In genomic region chr12:6942331-6942665, GRCh38 we compare ENCODE assay signal across 8 cellular contexts. TPM values are rescaled to one million over a fixed set of nuclear protein-coding genes. Genes with fewer than 3 reads are reported as not detected.
DNase-seq lines count a peak whose midpoint lies in the region; ATAC-seq and TF ChIP-seq lines count a peak whose summit lies in the region.
"Had no signal": no experiment of that assay in that cellular context is flagged by ENCODE, and none has a peak within 500 bp of the region (broad histone marks: within the 10 kb centered on the region; RNA-seq: fewer than 3 reads in every experiment).

No MANE protein-coding gene starts in this region.

- no peak overlapping the region for H2AK5ac ChIP-seq in trophoblast cell (ENCODE audit: low read length)

- no peak overlapping the region for H3K9ac ChIP-seq in trophoblast cell (ENCODE audit: low read length)

- H4K8ac ChIP-seq in trophoblast cell (ENCODE audit: low read depth, low read length): no peak overlapping the region

- ATAC-seq in RWPE2 (ENCODE audit: low read depth) (no peak), HG02885 (IDR thresholded peaks at IDR 0.05; ENCODE audit: poor library complexity, unreplicated experiment) (no peak)
- ATAC-seq: PC-3 had no signal

- CTCF ChIA-PET in A673 (lab: Charles Lee): interaction anchor here (3.2 kb wide), 1 partner anchor 23 kb away, joined by 20 read pairs; no protein-coding TSS in a partner anchor

- no CpG with 5 or more reads among the region's 11 CpGs for WGBS in trophoblast cell (ENCODE audit: extremely low coverage, insufficient coverage, insufficient read length)

- no peak overlapping the region for H3K23ac ChIP-seq in trophoblast cell (ENCODE audit: low read length)

- H4K12ac ChIP-seq in trophoblast cell (ENCODE audit: low read depth, low read length): no peak overlapping the region

- H2BK12ac ChIP-seq in trophoblast cell (ENCODE audit: low read length): no peak overlapping the region

- TF ChIP-seq CTCF in A673 (conservative IDR thresholded peaks at IDR 0.05; ENCODE audit: low read depth, low read length): no peak
- no peak for TF ChIP-seq CTCF in RWPE2 (IDR thresholded peaks at IDR 0.05; ENCODE audit: poor library complexity, severe bottlenecking)

- H3K36me3 ChIP-seq in A673 (ENCODE audit: insufficient read depth, low read length, poor library complexity, severe bottlenecking) (peaks cover 34% of the 10 kb centered on the region), RWPE2 (ENCODE audit: low read depth) (peaks cover 29% of the 10 kb centered on the region), trophoblast cell (ENCODE audit: control insufficient read depth in 1 of 2, insufficient read depth in 2 of 2, low read length in 2 of 2) (peaks cover 30 to 34% of the 10 kb centered on the region in 2 experiments)

- H2BK5ac ChIP-seq in trophoblast cell (ENCODE audit: low read depth, low read length, poor library complexity): no peak overlapping the region

- peaks cover 23% of the 10 kb centered on the region for H3K79me1 ChIP-seq in trophoblast cell (ENCODE audit: low read length)

- no peak overlapping the region for H3K4me2 ChIP-seq in trophoblast cell (ENCODE audit: low read length)

- POLR2A ChIA-PET in A673 (lab: Charles Lee; ENCODE audit: low non-redundant PET): interaction anchor here (0.6 kb wide), 1 partner anchor 174 kb away, joined by 3 read pairs; no protein-coding TSS in a partner anchor

- H2BK120ac ChIP-seq in trophoblast cell (ENCODE audit: insufficient read depth, low read length, poor library complexity): no peak overlapping the region

- BruUV-seq in A673 (replicated peaks; lab: Mats Ljungman, UMichigan): no TSS peak

- DNase-seq in A673 (ENCODE audit: low spot score) (no peak), RWPE2 (ENCODE audit: low spot score) (no peak), trophoblast cell (no peak), retina (no peak)
- DNase-seq: PC-3 had no signal

- no peak overlapping the region for H3K14ac ChIP-seq in trophoblast cell (ENCODE audit: low read length)

- H3K4me3 ChIP-seq in A673 (ENCODE audit: low read depth, low read length, poor library complexity, severe bottlenecking) (no peak overlapping the region), RWPE2 (ENCODE audit: severe bottlenecking) (no peak overlapping the region), iPS-18c (ENCODE audit: insufficient read depth, low read depth, low read length) (0 out of 2 replicates have a peak overlapping the region, but pooled peaks have one; percentile 1), trophoblast cell (ENCODE audit: low read depth, low read length) (no peak overlapping the region)

- H3K27ac ChIP-seq in A673 (ENCODE audit: low read depth, low read length, poor library complexity, severe bottlenecking) (peak overlapping the region; percentile 99), RWPE2 (ENCODE audit: poor library complexity, severe bottlenecking) (peak overlapping the region; percentile 96), trophoblast cell (ENCODE audit: low read depth, low read length) (no peak overlapping the region)

- H2AFZ ChIP-seq in trophoblast cell (ENCODE audit: insufficient read depth, low read length, poor library complexity): no peak overlapping the region

- intact Hi-C loops in A673 (cut with micrococcal nuclease; ENCODE audit: unreplicated experiment): no loop called here

- no peaks in the 10 kb centered on the region for H3K9me3 ChIP-seq in A673 (ENCODE audit: low read depth, low read length, poor library complexity, severe bottlenecking)
- no peaks in the 10 kb centered on the region for H3K9me3 ChIP-seq in RWPE2 (ENCODE audit: severe bottlenecking)
- no peaks in the 10 kb centered on the region for H3K9me3 ChIP-seq in iPS-18c (ENCODE audit: control insufficient read depth, insufficient read depth, low read length)
- H3K9me3 ChIP-seq in trophoblast cell (ENCODE audit: insufficient read depth, low read depth, low read length): peaks cover 2% of the 10 kb centered on the region

- H3K18ac ChIP-seq in trophoblast cell (ENCODE audit: low read length): no peak overlapping the region

- no peak overlapping the region for H4K91ac ChIP-seq in trophoblast cell (ENCODE audit: low read depth, low read length)

- H3K4me1 ChIP-seq in A673 (ENCODE audit: insufficient read depth, low read length, poor library complexity, severe bottlenecking) (peaks cover 26% of the 10 kb centered on the region), RWPE2 (ENCODE audit: insufficient read depth, poor library complexity, severe bottlenecking) (peaks cover 16% of the 10 kb centered on the region), trophoblast cell (ENCODE audit: control insufficient read depth in 1 of 2, insufficient read depth in 2 of 2, low read length in 2 of 2) (peaks cover 13 to 17% of the 10 kb centered on the region in 2 experiments)

- H3K79me2 ChIP-seq in trophoblast cell (ENCODE audit: control insufficient read depth, insufficient read depth, low read length, poor library complexity): peaks cover 7% of the 10 kb centered on the region

- H3K27me3 ChIP-seq in A673 (replicated peaks; ENCODE audit: insufficient read depth, low read depth, low read length, poor library complexity): no peaks in the 10 kb centered on the region
- no peaks in the 10 kb centered on the region for H3K27me3 ChIP-seq in RWPE2 (ENCODE audit: insufficient read depth, poor library complexity, severe bottlenecking)
- H3K27me3 ChIP-seq in trophoblast cell (ENCODE audit: insufficient read depth, low read length): no peaks in the 10 kb centered on the region

- H3K4ac ChIP-seq in trophoblast cell (ENCODE audit: low read depth, low read length): no peak overlapping the region

RNA-seq across cellular contexts. Expression of gene RNU7-1, which starts 1.3 kb away (rescaled TPM):
- not detected in 2 replicates for total RNA-seq in A673 (2021)
- polyA plus RNA-seq in trophoblast cell (2013): not detected in 2 replicates
- total RNA-seq: G401, PC-3 had no signal

RNA-seq across cellular contexts. Expression of gene C12orf57, which starts 1.5 kb away (rescaled TPM):
- total RNA-seq in A673 (2021): 226 and 260 TPM in 2 replicates
- 141 and 142 TPM in 2 replicates for polyA plus RNA-seq in trophoblast cell (2013)

RNA-seq across cellular contexts. Expression of gene PTPN6, which starts 8.9 kb away (rescaled TPM):
- 2.3 and 3.3 TPM in 2 replicates for total RNA-seq in A673 (2021)
- polyA plus RNA-seq in trophoblast cell (2013): 19.7 and 21.5 TPM in 2 replicates

RNA-seq across cellular contexts. Expression of gene ATN1, which starts 14.5 kb away (rescaled TPM):
- total RNA-seq in A673 (2021): 139 and 144 TPM in 2 replicates
- polyA plus RNA-seq in trophoblast cell (2013): 123 TPM in 2 replicates

RNA-seq across cellular contexts. Expression of gene ENO2, which starts 27.9 kb away (rescaled TPM):
- 138 and 155 TPM in 2 replicates for total RNA-seq in A673 (2021)
- polyA plus RNA-seq in trophoblast cell (2013): 3.6 and 3.8 TPM in 2 replicates
